ENCODE assay signal across 23 cellular contexts in the genomic region with DNA sequence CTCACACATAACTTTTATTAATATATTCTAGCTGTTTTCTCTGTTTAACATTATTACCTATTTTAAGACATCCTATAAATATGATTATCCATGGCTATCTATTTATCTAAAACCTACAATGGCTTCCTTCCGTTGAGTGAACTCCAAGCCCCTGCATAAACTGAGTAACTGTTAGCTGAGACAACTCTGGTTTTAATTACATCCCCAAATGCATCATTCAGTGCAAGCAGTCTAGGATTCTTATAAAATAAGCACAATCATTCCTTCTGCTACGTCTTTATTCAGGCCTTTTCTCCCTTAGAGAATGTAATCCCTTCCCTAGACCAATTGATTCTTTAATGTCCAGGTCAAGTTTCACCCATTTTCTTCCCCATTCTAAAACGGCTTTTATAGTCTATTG. TPM values are rescaled to one million over a fixed set of nuclear protein-coding genes. Genes with fewer than 3 reads are reported as not detected.
"Had no signal": no experiment of that assay in that cellular context is flagged by ENCODE, and none has a peak within 500 bp of the region (broad histone marks: within the 10 kb centered on the region; RNA-seq: fewer than 3 reads in every experiment).

No MANE protein-coding gene starts in this region.

- H3K36me3 Mint-ChIP-seq: naive B cell had no signal

- H3K79me2 ChIP-seq: hepatocyte had no signal

- H3K36me3 ChIP-seq: pancreas had no signal

- H3K27ac Mint-ChIP-seq: endodermal cell, naive B cell, nephron, progenitor cell of endocrine pancreas had no signal

- H3K4me3 ChIP-seq: coronary artery, hepatocyte, lung, pancreas had no signal

- H2AFZ ChIP-seq: hepatocyte had no signal

- H3K4me1 Mint-ChIP-seq: naive B cell had no signal

- H3K4me1 ChIP-seq: pancreas had no signal

- H3K27me3 ChIP-seq: hepatocyte, pancreas had no signal

- H3K27ac ChIP-seq: coronary artery, hepatocyte, pancreas had no signal

- H3K27me3 Mint-ChIP-seq: naive B cell, progenitor cell of endocrine pancreas had no signal

- H3K4me3 Mint-ChIP-seq: endodermal cell, naive B cell, nephron had no signal

- H3K9me3 ChIP-seq: pancreas had no signal

- DNase-seq: effector CD4-positive, alpha-beta T cell; endodermal cell; foreskin melanocyte; head of caudate nucleus; left colon; left ventricle myocardium superior; mesendoderm; naive B cell; occipital lobe; pancreas; right cardiac atrium; small intestine; stimulated activated CD4-positive, alpha-beta T cell treated with anti-CD3 and anti-CD28 coated beads, Interleukin-12 subunit alpha, Interleukin-12 subunit beta, amount 100 ng/mL, for 4 hours; stimulated activated naive CD4-positive, alpha-beta T cell; trophoblast cell had no signal

- H3K4me2 ChIP-seq: hepatocyte had no signal

RNA-seq across cellular contexts. Expression of a gene that starts 57.6 kb away (rescaled TPM):
- total RNA-seq: dermis microvascular lymphatic vessel endothelial cell, endothelial cell of umbilical vein, left ventricle myocardium superior had no signal
- polyA plus RNA-seq: endothelial cell of umbilical vein, lung, pancreas, urinary bladder had no signal
